Comparison of ENCODE assay signal across 1 cellular context in the genomic region with DNA sequence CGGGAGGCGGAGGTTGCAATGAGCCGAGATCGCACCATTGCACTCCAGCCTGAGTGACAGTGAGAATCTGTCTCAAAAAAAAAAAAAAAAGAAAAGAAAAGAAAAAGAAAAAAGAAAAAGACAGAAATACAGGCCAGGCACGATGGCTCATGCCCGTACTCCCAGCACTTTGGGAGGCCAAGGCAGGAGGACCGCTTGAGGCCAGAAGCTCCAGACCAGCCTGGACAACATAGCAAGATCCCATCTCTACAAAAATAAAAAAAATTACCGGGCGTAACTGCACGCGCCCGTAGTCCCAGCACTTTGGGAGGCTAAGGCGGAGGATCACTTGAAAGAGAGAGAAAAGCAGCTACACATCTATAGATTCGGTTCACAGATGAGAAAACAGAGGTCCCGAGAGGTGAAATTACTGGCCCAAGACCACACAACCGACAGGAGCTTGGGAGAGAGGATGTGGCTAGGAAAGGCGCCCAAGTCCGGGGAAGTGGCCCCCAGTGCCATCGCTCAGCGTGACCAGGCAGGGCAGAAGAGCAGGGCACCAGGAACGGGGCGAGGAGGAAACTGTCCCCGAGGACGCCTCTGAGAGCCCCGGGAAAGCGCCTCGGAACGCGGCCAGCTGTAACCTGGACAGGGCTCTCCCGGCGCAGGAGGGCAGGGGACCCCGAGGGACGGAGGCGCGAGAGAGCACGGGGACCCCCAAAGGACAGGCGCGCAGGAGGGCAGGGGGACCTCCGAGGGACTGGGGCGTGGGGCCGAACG.
TF ChIP-seq lines count a peak whose summit lies in the region.

No MANE protein-coding gene starts in this region.

TF ChIP-seq in K562, 482 proteins besides CTCF, POLR2A, EP300 and RAD21 (continued from another document):
- TF ChIP-seq SMARCA5 (IDR thresholded peaks at IDR 0.05) = peak; percentile 91
- no peak for TF ChIP-seq ZZZ3 (IDR thresholded peaks at IDR 0.05)
- TF ChIP-seq ADNP (tag; IDR thresholded peaks at IDR 0.05) = peak; percentile 51
- no peak for TF ChIP-seq SRSF1 (IDR thresholded peaks at IDR 0.05; ENCODE audit: low read depth, low read length)
- TF ChIP-seq RCOR1 (IDR thresholded peaks at IDR 0.05; ENCODE audit: borderline replicate concordance in 1 of 2, low read depth in 2 of 2, low read length in 2 of 2) = peak in 1 of 2 experiments; percentile 44; a peak in 1 of 4 replicates
- TF ChIP-seq SIN3A (IDR thresholded peaks at IDR 0.05; ENCODE audit: borderline replicate concordance in 2 of 2, control insufficient read depth in 1 of 2, low read depth in 2 of 2, low read length in 2 of 2) = 0 out of 4 replicates have a peak, but pooled peaks of 1 of the 2 experiments have one; percentile 15
- no peak for TF ChIP-seq TAL1 (IDR thresholded peaks at IDR 0.05)
- TF ChIP-seq ETS2 (tag; IDR thresholded peaks at IDR 0.05; ENCODE audit: borderline replicate concordance, poor library complexity, severe bottlenecking) = no peak
- no peak for TF ChIP-seq FOXJ3 (CRISPR knock-in tag; IDR thresholded peaks at IDR 0.05)
- TF ChIP-seq ZBTB8A (IDR thresholded peaks at IDR 0.05; ENCODE audit: partially characterized antibody) = no peak
- no peak for TF ChIP-seq CBFA2T2 (conservative IDR thresholded peaks at IDR 0.05)
- TF ChIP-seq STAG1 (CRISPR knock-in tag; IDR thresholded peaks at IDR 0.05; ENCODE audit: borderline replicate concordance) = peak; percentile 4
- no peak for TF ChIP-seq HDAC3 (IDR thresholded peaks at IDR 0.05; ENCODE audit: borderline replicate concordance, partially characterized antibody)
- TF ChIP-seq RFX7 (CRISPR knock-in tag; IDR thresholded peaks at IDR 0.05) = no peak
- peak; percentile 26; the same call in 1 of the 2 replicates for TF ChIP-seq TRIM28 (IDR thresholded peaks at IDR 0.05)
- peak; percentile 100 for TF ChIP-seq ZNF121 (CRISPR knock-in tag; conservative IDR thresholded peaks at IDR 0.05)
- TF ChIP-seq JUNB (CRISPR knock-in tag; conservative IDR thresholded peaks at IDR 0.05) = no peak
- TF ChIP-seq, protein P1, sequence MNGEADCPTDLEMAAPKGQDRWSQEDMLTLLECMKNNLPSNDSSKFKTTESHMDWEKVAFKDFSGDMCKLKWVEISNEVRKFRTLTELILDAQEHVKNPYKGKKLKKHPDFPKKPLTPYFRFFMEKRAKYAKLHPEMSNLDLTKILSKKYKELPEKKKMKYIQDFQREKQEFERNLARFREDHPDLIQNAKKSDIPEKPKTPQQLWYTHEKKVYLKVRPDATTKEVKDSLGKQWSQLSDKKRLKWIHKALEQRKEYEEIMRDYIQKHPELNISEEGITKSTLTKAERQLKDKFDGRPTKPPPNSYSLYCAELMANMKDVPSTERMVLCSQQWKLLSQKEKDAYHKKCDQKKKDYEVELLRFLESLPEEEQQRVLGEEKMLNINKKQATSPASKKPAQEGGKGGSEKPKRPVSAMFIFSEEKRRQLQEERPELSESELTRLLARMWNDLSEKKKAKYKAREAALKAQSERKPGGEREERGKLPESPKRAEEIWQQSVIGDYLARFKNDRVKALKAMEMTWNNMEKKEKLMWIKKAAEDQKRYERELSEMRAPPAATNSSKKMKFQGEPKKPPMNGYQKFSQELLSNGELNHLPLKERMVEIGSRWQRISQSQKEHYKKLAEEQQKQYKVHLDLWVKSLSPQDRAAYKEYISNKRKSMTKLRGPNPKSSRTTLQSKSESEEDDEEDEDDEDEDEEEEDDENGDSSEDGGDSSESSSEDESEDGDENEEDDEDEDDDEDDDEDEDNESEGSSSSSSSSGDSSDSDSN (IDR thresholded peaks at IDR 0.05; ENCODE audit: borderline replicate concordance in 1 of 2, low read depth in 2 of 2, low read length in 2 of 2) = 0 out of 4 replicates have a peak, but pooled peaks of 1 of the 2 experiments have one; percentile 7
- 0 out of 2 replicates have a peak, but pooled peaks have one; percentile 41 for TF ChIP-seq MIER1 (IDR thresholded peaks at IDR 0.05; ENCODE audit: low read depth)
- TF ChIP-seq ZNF785 (CRISPR knock-in tag; IDR thresholded peaks at IDR 0.05) = no peak
- TF ChIP-seq HLTF (IDR thresholded peaks at IDR 0.05) = peak; percentile 50; the same call in 1 of the 2 replicates
- TF ChIP-seq SAFB2 (IDR thresholded peaks at IDR 0.05; ENCODE audit: borderline replicate concordance, low read depth, low read length, severe bottlenecking) = no peak
- peak; percentile 75 to 91 for TF ChIP-seq KDM1A (IDR thresholded peaks at IDR 0.05)
- 0 out of 3 replicates have a peak, but pooled peaks of 1 of the 2 experiments have one; percentile 11 for TF ChIP-seq CBX3 (IDR thresholded peaks at IDR 0.05; ENCODE audit: borderline replicate concordance in 1 of 2, low read length in 2 of 2)
- TF ChIP-seq, protein P2, sequence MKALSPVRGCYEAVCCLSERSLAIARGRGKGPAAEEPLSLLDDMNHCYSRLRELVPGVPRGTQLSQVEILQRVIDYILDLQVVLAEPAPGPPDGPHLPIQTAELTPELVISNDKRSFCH (CRISPR knock-in tag; IDR thresholded peaks at IDR 0.05) = no peak
- TF ChIP-seq, protein P2 (tag; IDR thresholded peaks at IDR 0.05) = no peak
- TF ChIP-seq, protein P3, sequence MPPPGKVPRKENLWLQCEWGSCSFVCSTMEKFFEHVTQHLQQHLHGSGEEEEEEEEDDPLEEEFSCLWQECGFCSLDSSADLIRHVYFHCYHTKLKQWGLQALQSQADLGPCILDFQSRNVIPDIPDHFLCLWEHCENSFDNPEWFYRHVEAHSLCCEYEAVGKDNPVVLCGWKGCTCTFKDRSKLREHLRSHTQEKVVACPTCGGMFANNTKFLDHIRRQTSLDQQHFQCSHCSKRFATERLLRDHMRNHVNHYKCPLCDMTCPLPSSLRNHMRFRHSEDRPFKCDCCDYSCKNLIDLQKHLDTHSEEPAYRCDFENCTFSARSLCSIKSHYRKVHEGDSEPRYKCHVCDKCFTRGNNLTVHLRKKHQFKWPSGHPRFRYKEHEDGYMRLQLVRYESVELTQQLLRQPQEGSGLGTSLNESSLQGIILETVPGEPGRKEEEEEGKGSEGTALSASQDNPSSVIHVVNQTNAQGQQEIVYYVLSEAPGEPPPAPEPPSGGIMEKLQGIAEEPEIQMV (tag; conservative IDR thresholded peaks at IDR 0.05; ENCODE audit: low read depth) = no peak
- TF ChIP-seq SIN3B (IDR thresholded peaks at IDR 0.05; ENCODE audit: low read depth) = no peak
- no peak for TF ChIP-seq ZC3H8 (IDR thresholded peaks at IDR 0.05)
- TF ChIP-seq, protein P4, sequence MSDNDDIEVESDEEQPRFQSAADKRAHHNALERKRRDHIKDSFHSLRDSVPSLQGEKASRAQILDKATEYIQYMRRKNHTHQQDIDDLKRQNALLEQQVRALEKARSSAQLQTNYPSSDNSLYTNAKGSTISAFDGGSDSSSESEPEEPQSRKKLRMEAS (CRISPR knock-in tag; IDR thresholded peaks at IDR 0.05) = no peak
- no peak for TF ChIP-seq KAT2B (IDR thresholded peaks at IDR 0.05; ENCODE audit: low read depth, low read length)
- no peak for TF ChIP-seq STAT5A (IDR thresholded peaks at IDR 0.05; ENCODE audit: borderline replicate concordance, low read length)
- TF ChIP-seq HDAC2 (IDR thresholded peaks at IDR 0.05) = peak; percentile 76; the same call in 1 of the 2 replicates
- 0 out of 2 replicates have a peak, but pooled peaks have one; percentile 22 for TF ChIP-seq GABPB1 (CRISPR knock-in tag; IDR thresholded peaks at IDR 0.05)
- no peak for TF ChIP-seq KAT7 (CRISPR knock-in tag; IDR thresholded peaks at IDR 0.05; ENCODE audit: borderline replicate concordance)
- no peak for TF ChIP-seq HNRNPH1 (optimal IDR thresholded peaks at IDR 0.05; ENCODE audit: low read depth, low read length)
- TF ChIP-seq, protein P5, sequence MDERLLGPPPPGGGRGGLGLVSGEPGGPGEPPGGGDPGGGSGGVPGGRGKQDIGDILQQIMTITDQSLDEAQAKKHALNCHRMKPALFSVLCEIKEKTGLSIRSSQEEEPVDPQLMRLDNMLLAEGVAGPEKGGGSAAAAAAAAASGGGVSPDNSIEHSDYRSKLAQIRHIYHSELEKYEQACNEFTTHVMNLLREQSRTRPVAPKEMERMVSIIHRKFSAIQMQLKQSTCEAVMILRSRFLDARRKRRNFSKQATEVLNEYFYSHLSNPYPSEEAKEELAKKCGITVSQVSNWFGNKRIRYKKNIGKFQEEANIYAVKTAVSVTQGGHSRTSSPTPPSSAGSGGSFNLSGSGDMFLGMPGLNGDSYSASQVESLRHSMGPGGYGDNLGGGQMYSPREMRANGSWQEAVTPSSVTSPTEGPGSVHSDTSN (CRISPR knock-in tag; IDR thresholded peaks at IDR 0.05; ENCODE audit: low read depth) = no peak
- TF ChIP-seq, protein P5 (tag; conservative IDR thresholded peaks at IDR 0.05; ENCODE audit: low read depth) = no peak
